Comparison of ENCODE assay signal across 8 cellular contexts in genomic region chr13:110112379-110112778, GRCh38.
DNase-seq lines count a peak whose midpoint lies in the region; ATAC-seq, FAIRE-seq and TF ChIP-seq lines count a peak whose summit lies in the region.
"Not testable (repeated sequence)": the region's sequence is repeated elsewhere in the genome, so short reads cannot be mapped to it uniquely, and the experiment has no call there.

No MANE protein-coding gene starts in this region.

- H4K8ac ChIP-seq in H9 (replicated peaks; ENCODE audit: insufficient read length, low read depth, low read length), result not testable (repeated sequence)

- POLR2A ChIA-PET in OCI-LY7 (lab: Charles Lee), result not testable (repeated sequence)

- not testable (repeated sequence) for H2BK120ac ChIP-seq in H9 (ENCODE audit: low read depth, low read length, poor library complexity, severe bottlenecking)

- H3K9ac ChIP-seq in H9 (ENCODE audit: extremely low read depth, insufficient read length, low read length), result not testable (repeated sequence)

- H2BK5ac ChIP-seq in H9 (ENCODE audit: insufficient read length, low read length), result not testable (repeated sequence)

- H2BK15ac ChIP-seq in H9 (ENCODE audit: low read depth, low read length), result not testable (repeated sequence)

- TF ChIP-seq CTCF in H9 (conservative IDR thresholded peaks at IDR 0.05) (peak; percentile 75), OCI-LY7 (conservative IDR thresholded peaks at IDR 0.05; ENCODE audit: low read length) (0 out of 2 replicates have a peak, but pooled peaks have one; percentile 11), bronchial epithelial cell (IDR thresholded peaks at IDR 0.05; ENCODE audit: insufficient read depth, low read length, severe bottlenecking) (peak; percentile 43), foreskin keratinocyte (conservative IDR thresholded peaks at IDR 0.05) (peak; percentile 60), neural crest cell (conservative IDR thresholded peaks at IDR 0.05) (peak; percentile 60), upper lobe of right lung (IDR thresholded peaks at IDR 0.05) (peak; percentile 39)

- H3K4me1 ChIP-seq in H9 (ENCODE audit: insufficient read depth, low read length); OCI-LY7 (ENCODE audit: insufficient read depth, low read length, poor library complexity, severe bottlenecking); foreskin keratinocyte; upper lobe of right lung: not testable (repeated sequence)

- H3K4me3 Mint-ChIP-seq in H9, neural crest cell: not testable (repeated sequence)

- not testable (repeated sequence) for H3K36me3 ChIP-seq in OCI-LY7 (ENCODE audit: insufficient read depth, low read length); bronchial epithelial cell (ENCODE audit: control insufficient read depth, insufficient read depth, low read length); upper lobe of right lung

- H3K9me3 Mint-ChIP-seq in H9, neural crest cell: not testable (repeated sequence)

- H2BK12ac ChIP-seq in H9 (ENCODE audit: insufficient read length, low read depth, low read length), result not testable (repeated sequence)

- not testable (repeated sequence) for H2AK5ac ChIP-seq in H9 (ENCODE audit: insufficient read length, low read length)

- H3K79me2 ChIP-seq in H9 (ENCODE audit: insufficient read depth, low read length); OCI-LY7 (ENCODE audit: insufficient read depth, low read depth, low read length): not testable (repeated sequence)

- CTCF ChIA-PET in OCI-LY7 (lab: Charles Lee; ENCODE audit: unreplicated experiment), result not testable (repeated sequence)

- not testable (repeated sequence) for H4K5ac ChIP-seq in H9 (ENCODE audit: insufficient read length, low read depth, low read length)

- no CpG with 5 or more reads among the region's 6 CpGs for WGBS in H9 (ENCODE audit: extremely low coverage, insufficient read length, low lambda C conversion rate)

- not testable (repeated sequence) for H3K4ac ChIP-seq in H9 (ENCODE audit: low read depth, low read length)

- H3K14ac ChIP-seq in H9 (ENCODE audit: insufficient read depth, low read length), result not testable (repeated sequence)

- H2AFZ ChIP-seq in H9 (ENCODE audit: low read length); OCI-LY7 (ENCODE audit: low read length): not testable (repeated sequence)

- not testable (repeated sequence) for H4K91ac ChIP-seq in H9 (ENCODE audit: insufficient read length, low read depth, low read length)

- H3K27me3 ChIP-seq in H9 (ENCODE audit: insufficient read depth, low read length); bronchial epithelial cell (ENCODE audit: control insufficient read depth, insufficient read depth, low read length); foreskin keratinocyte; upper lobe of right lung: not testable (repeated sequence)

- H3K4me3 ChIP-seq in OCI-LY7 (ENCODE audit: low read depth, low read length, poor library complexity, severe bottlenecking); bronchial epithelial cell (ENCODE audit: low read depth, low read length); upper lobe of right lung: not testable (repeated sequence)

- intact Hi-C loops in OCI-LY7 (cut with micrococcal nuclease; ENCODE audit: unreplicated experiment); upper lobe of right lung (cut with DNase I): not testable (repeated sequence)

- peak; percentile 26 for DNase-seq in CD1c-positive myeloid dendritic cell (ENCODE audit: extremely low spot score)
- not testable (repeated sequence) for DNase-seq in H9; OCI-LY7 (ENCODE audit: low spot score); bronchial epithelial cell (ENCODE audit: low read depth); foreskin keratinocyte; neural crest cell (ENCODE audit: low read depth, low spot score); upper lobe of right lung
- peak; percentile 25 to 26 for DNase-seq in activated CD4-positive, alpha-beta T cell treated with anti-CD3 and anti-CD28 coated beads, Interleukin-2, amount 50 U/mL, for 48 hours

- not testable (repeated sequence) for FAIRE-seq in bronchial epithelial cell (lab: Jason Lieb, UNC)

- not testable (repeated sequence) for H4K20me1 ChIP-seq in H9 (ENCODE audit: control insufficient read depth, insufficient read depth, insufficient read length); OCI-LY7 (ENCODE audit: insufficient read depth, low read length)

- not testable (repeated sequence) for H3K18ac ChIP-seq in H9 (ENCODE audit: insufficient read length, low read depth, low read length)

- not testable (repeated sequence) for H2BK20ac ChIP-seq in H9 (ENCODE audit: low read depth, low read length, poor library complexity, severe bottlenecking)

- not testable (repeated sequence) for H3K27ac Mint-ChIP-seq in H9; neural crest cell (ENCODE audit: unreplicated experiment)

- H3K27me3 Mint-ChIP-seq in H9 (ENCODE audit: low read depth), result peaks cover 23% of the 10 kb centered on the region
- H3K27me3 Mint-ChIP-seq in neural crest cell (ENCODE audit: low read depth), result peaks cover 23% of the 10 kb centered on the region

- not testable (repeated sequence) for H3K23me2 ChIP-seq in H9 (ENCODE audit: insufficient read length, low read depth, low read length, poor library complexity, severe bottlenecking)

- BruUV-seq in OCI-LY7 (replicated peaks; lab: Mats Ljungman, UMichigan), result not testable (repeated sequence)

- not testable (repeated sequence) for H3K9me2 ChIP-seq in OCI-LY7 (ENCODE audit: insufficient read depth, low read length)

- not testable (repeated sequence) for H3K23ac ChIP-seq in H9 (ENCODE audit: insufficient read length, low read depth, low read length)

- not testable (repeated sequence) for H3K79me1 ChIP-seq in H9 (ENCODE audit: insufficient read depth, low read depth, low read length, poor library complexity, severe bottlenecking)

- H3K4me1 Mint-ChIP-seq in H9 (peaks cover 32 to 36% of the 10 kb centered on the region in 2 experiments), neural crest cell (peaks cover 14% of the 10 kb centered on the region)

- H3K27ac ChIP-seq in H9 (ENCODE audit: insufficient read length, low read depth, low read length); OCI-LY7 (ENCODE audit: low read depth, low read length, poor library complexity, severe bottlenecking); foreskin keratinocyte; upper lobe of right lung: not testable (repeated sequence)

- not testable (repeated sequence) for H3K56ac ChIP-seq in H9 (ENCODE audit: insufficient read length, low read depth, low read length)

- H3K36me3 Mint-ChIP-seq in H9 (ENCODE audit: insufficient read depth in 1 of 3, low read depth in 3 of 3); neural crest cell (ENCODE audit: low read depth): not testable (repeated sequence)

- H3K4me2 ChIP-seq in H9 (ENCODE audit: insufficient read depth, insufficient read length, low read length); OCI-LY7 (ENCODE audit: low read length): not testable (repeated sequence)

- not testable (repeated sequence) for H3K9me3 ChIP-seq in H9 (ENCODE audit: control insufficient read depth, low read depth, low read length); OCI-LY7 (ENCODE audit: low read length); upper lobe of right lung

- not testable (repeated sequence) for ATAC-seq in foreskin keratinocyte
- peak; percentile 32 for ATAC-seq in upper lobe of right lung

- H3T11ph ChIP-seq in H9 (ENCODE audit: low read length), result not testable (repeated sequence)

Comparison
In these comparisons a context has a peak if more than half of its experiments do, and no peak if none do; other contexts are left out.
1. CTCF ChIP-seq: peak in every context shown above with its lines; median percentile 75 in H9; 60 in foreskin keratinocyte; 60 in neural crest cell; 43 in bronchial epithelial cell; 39 in upper lobe of right lung; 11 in OCI-LY7.